In the genomic region with DNA sequence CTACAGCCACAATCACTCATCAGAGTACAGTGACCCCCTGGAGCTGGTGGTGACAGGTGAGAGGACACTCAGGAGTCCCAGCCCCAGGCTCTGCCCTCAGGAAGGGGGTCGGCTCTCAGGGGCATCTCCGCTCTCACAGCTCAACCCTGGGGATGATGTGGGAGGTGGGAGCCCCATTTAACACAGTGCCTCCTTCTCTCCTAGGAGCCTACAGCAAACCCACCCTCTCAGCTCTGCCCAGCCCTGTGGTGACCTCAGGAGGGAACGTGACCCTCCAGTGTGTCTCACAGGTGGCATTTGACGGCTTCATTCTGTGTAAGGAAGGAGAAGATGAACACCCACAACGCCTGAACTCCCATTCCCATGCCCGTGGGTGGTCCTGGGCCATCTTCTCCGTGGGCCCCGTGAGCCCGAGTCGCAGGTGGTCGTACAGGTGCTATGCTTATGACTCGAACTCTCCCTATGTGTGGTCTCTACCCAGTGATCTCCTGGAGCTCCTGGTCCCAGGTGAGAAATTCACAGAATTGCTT, we compare ENCODE assay signal across 18 cellular contexts. TPM values are rescaled to one million over a fixed set of nuclear protein-coding genes. Genes with fewer than 3 reads are reported as not detected.
DNase-seq lines count a peak whose midpoint lies in the region; ATAC-seq and TF ChIP-seq lines count a peak whose summit lies in the region.
"Had no signal": no experiment of that assay in that cellular context is flagged by ENCODE, and none has a peak within 500 bp of the region (broad histone marks: within the 10 kb centered on the region; RNA-seq: fewer than 3 reads in every experiment).

No MANE protein-coding gene starts in this region.

- H2BK120ac ChIP-seq in H9 (ENCODE audit: low read depth, low read length, poor library complexity, severe bottlenecking): no peak overlapping the region

- no peak overlapping the region for H4K91ac ChIP-seq in H9 (ENCODE audit: insufficient read length, low read depth, low read length)

- no peak overlapping the region for H3K14ac ChIP-seq in H9 (ENCODE audit: insufficient read depth, low read length)

- H3K4me3 Mint-ChIP-seq in H9 (no peak overlapping the region), endodermal cell (no peak overlapping the region)
- H3K4me3 Mint-ChIP-seq: CD8-positive, alpha-beta T cell had no signal

- H3K27me3 Mint-ChIP-seq in H9 (ENCODE audit: low read depth) (peaks cover 8% of the 10 kb centered on the region), endodermal cell (ENCODE audit: insufficient read depth) (no peaks in the 10 kb centered on the region)

- no peak overlapping the region for H3K23ac ChIP-seq in H9 (ENCODE audit: insufficient read length, low read depth, low read length)

- H3K56ac ChIP-seq in H9 (ENCODE audit: insufficient read length, low read depth, low read length): peak overlapping the region; percentile 62

- H4K20me1 ChIP-seq in BLaER1 (peaks cover 11% of the 10 kb centered on the region; the same call in 1 of the 2 replicates), H9 (ENCODE audit: control insufficient read depth, insufficient read depth, insufficient read length) (no peaks in the 10 kb centered on the region)

- H3K9ac ChIP-seq in BLaER1: peak overlapping the region; percentile 84
- H3K9ac ChIP-seq in H9 (ENCODE audit: extremely low read depth, insufficient read length, low read length): no peak overlapping the region
- H3K9ac ChIP-seq in endodermal cell (ENCODE audit: extremely low read depth, low read length, poor library complexity, severe bottlenecking): no peak overlapping the region

- peaks cover 3% of the 10 kb centered on the region in 2 experiments; a peak in 3 of 4 replicates for H3K4me1 Mint-ChIP-seq in H9
- H3K4me1 Mint-ChIP-seq in endodermal cell: no peaks in the 10 kb centered on the region

- H4K8ac ChIP-seq in H9 (replicated peaks; ENCODE audit: insufficient read length, low read depth, low read length): no peak overlapping the region

- H3K27me3 ChIP-seq in BLaER1: no peaks in the 10 kb centered on the region
- H3K27me3 ChIP-seq in H9 (ENCODE audit: insufficient read depth, low read length): no peaks in the 10 kb centered on the region
- no peaks in the 10 kb centered on the region for H3K27me3 ChIP-seq in neutrophil
- H3K27me3 ChIP-seq in endodermal cell (ENCODE audit: control insufficient read depth, insufficient read depth, low read length, poor library complexity, severe bottlenecking): no peaks in the 10 kb centered on the region

- no peak overlapping the region for H2AK5ac ChIP-seq in H9 (ENCODE audit: insufficient read length, low read length)

- peaks cover 0 to 11% (median 9%) of the 10 kb centered on the region in 3 experiments; a peak in 6 of 7 replicates for H3K36me3 Mint-ChIP-seq in H9 (ENCODE audit: insufficient read depth in 1 of 3, low read depth in 3 of 3)
- H3K36me3 Mint-ChIP-seq in endodermal cell (ENCODE audit: low read depth): peaks cover 1% of the 10 kb centered on the region
- H3K36me3 Mint-ChIP-seq: CD8-positive, alpha-beta T cell had no signal

- WGBS in H9 (ENCODE audit: extremely low coverage, insufficient read length, low lambda C conversion rate): no CpG with 5 or more reads among the region's 12 CpGs
- 50 to 69% methylated on average over 7 to 12 of the region's 12 CpGs for WGBS in endodermal cell (ENCODE audit: insufficient coverage in 1 of 2, insufficient read length in 1 of 2), 2 experiments

- H3K4me2 ChIP-seq in BLaER1 (peak overlapping the region; percentile 99), H9 (ENCODE audit: insufficient read depth, insufficient read length, low read length) (no peak overlapping the region)

- no peak for TF ChIP-seq CTCF in H9 (conservative IDR thresholded peaks at IDR 0.05)
- TF ChIP-seq CTCF in neutrophil (IDR thresholded peaks at IDR 0.05): no peak
- no peak for TF ChIP-seq CTCF in endodermal cell (conservative IDR thresholded peaks at IDR 0.05)

- DNase-seq in H9 (no peak), left lobe of liver (ENCODE audit: low spot score) (peak; percentile 33), 8988T (no peak), endodermal cell (no peak), NCI-H1048 (lab: John Stamatoyannopoulos, UW) (no peak)
- DNase-seq: ACHN; CD8-positive, alpha-beta T cell; COR-L47; DMS153; DMS79 treated with DMSO at 0.1 percent for 48 hours; GDM1 had no signal

- H2BK15ac ChIP-seq in H9 (ENCODE audit: low read depth, low read length): no peak overlapping the region

- peaks cover 38% of the 10 kb centered on the region for H3K36me3 ChIP-seq in BLaER1
- H3K36me3 ChIP-seq in neutrophil: peaks cover 46% of the 10 kb centered on the region
- H3K36me3 ChIP-seq in endodermal cell (ENCODE audit: control insufficient read depth, insufficient read depth, low read length): no peaks in the 10 kb centered on the region

- H3K27ac Mint-ChIP-seq in H9: no peak overlapping the region
- H3K27ac Mint-ChIP-seq in endodermal cell: no peak overlapping the region
- H3K27ac Mint-ChIP-seq: CD8-positive, alpha-beta T cell had no signal

- H2BK12ac ChIP-seq in H9 (ENCODE audit: insufficient read length, low read depth, low read length): no peak overlapping the region

- ATAC-seq in left lobe of liver (no peak), HG03354 (IDR thresholded peaks at IDR 0.05; ENCODE audit: poor library complexity, severe bottlenecking, unreplicated experiment) (no peak)
- ATAC-seq: CD8-positive, alpha-beta T cell; HepG2 had no signal

- H3K79me2 ChIP-seq in H9 (ENCODE audit: insufficient read depth, low read length): no peaks in the 10 kb centered on the region

- no peak overlapping the region for H3T11ph ChIP-seq in H9 (ENCODE audit: low read length)

- H3K4ac ChIP-seq in H9 (ENCODE audit: low read depth, low read length): no peak overlapping the region

- H2AFZ ChIP-seq in H9 (ENCODE audit: low read length): no peak overlapping the region

- no peak overlapping the region for H2BK5ac ChIP-seq in H9 (ENCODE audit: insufficient read length, low read length)

- H3K79me1 ChIP-seq in H9 (ENCODE audit: insufficient read depth, low read depth, low read length, poor library complexity, severe bottlenecking): no peaks in the 10 kb centered on the region

- H3K4me1 ChIP-seq in BLaER1 (peaks cover 69% of the 10 kb centered on the region), H9 (ENCODE audit: insufficient read depth, low read length) (no peaks in the 10 kb centered on the region), neutrophil (ENCODE audit: control insufficient read depth in 1 of 2, insufficient read depth in 1 of 2, low read depth in 1 of 2, low read length in 1 of 2) (peaks cover 66% of the 10 kb centered on the region in 2 experiments), endodermal cell (ENCODE audit: control insufficient read depth, insufficient read depth, low read length) (no peaks in the 10 kb centered on the region)

- H3K9me3 Mint-ChIP-seq in H9: peaks cover 96 to 100% of the 10 kb centered on the region in 2 experiments
- H3K9me3 Mint-ChIP-seq in endodermal cell: peaks cover 94% of the 10 kb centered on the region
- H3K9me3 Mint-ChIP-seq: CD8-positive, alpha-beta T cell had no signal

- no peak overlapping the region for H4K5ac ChIP-seq in H9 (ENCODE audit: insufficient read length, low read depth, low read length)

- H3K23me2 ChIP-seq in H9 (ENCODE audit: insufficient read length, low read depth, low read length, poor library complexity, severe bottlenecking): no peaks in the 10 kb centered on the region

- H2BK20ac ChIP-seq in H9 (ENCODE audit: low read depth, low read length, poor library complexity, severe bottlenecking): no peak overlapping the region

- H3K27ac ChIP-seq in BLaER1: peak overlapping the region; percentile 93
- no peak overlapping the region for H3K27ac ChIP-seq in H9 (ENCODE audit: insufficient read length, low read depth, low read length)
- peak overlapping the region; percentile 99 for H3K27ac ChIP-seq in neutrophil
- no peak overlapping the region for H3K27ac ChIP-seq in endodermal cell (ENCODE audit: low read depth, low read length)
- H3K27ac ChIP-seq: C4-2B had no signal

- H3K9me3 ChIP-seq in BLaER1 (peaks cover 16% of the 10 kb centered on the region), H9 (ENCODE audit: control insufficient read depth, low read depth, low read length) (peaks cover 77% of the 10 kb centered on the region), neutrophil (no peaks in the 10 kb centered on the region), endodermal cell (ENCODE audit: control insufficient read depth, low read length) (peaks cover 15% of the 10 kb centered on the region)

- no peak overlapping the region for H3K18ac ChIP-seq in H9 (ENCODE audit: insufficient read length, low read depth, low read length)

- H3K4me3 ChIP-seq in BLaER1 (peak overlapping the region; percentile 68), neutrophil (ENCODE audit: low read depth in 1 of 2, low read length in 1 of 2) (peak overlapping the region; percentile 78 to 89), endodermal cell (ENCODE audit: low read length) (no peak overlapping the region)

RNA-seq across cellular contexts. Expression of a gene that starts 1.0 kb away (rescaled TPM):
- total RNA-seq in H9 (2021) (not detected in 2 replicates), left lobe of liver (1.6 TPM), endodermal cell (not detected)
- not detected for polyA plus RNA-seq in endodermal cell (2013, experiment 1 of 2)
- polyA plus RNA-seq in endodermal cell (2013, experiment 2 of 2): not detected
- total RNA-seq: A172; CD8-positive, alpha-beta T cell; H4; HepG2 had no signal

RNA-seq across cellular contexts. Expression of a gene that starts 18.8 kb away (rescaled TPM):
- not detected in 2 replicates for total RNA-seq in H9 (2021)
- total RNA-seq in left lobe of liver: 0.60 TPM
- not detected for total RNA-seq in endodermal cell
- polyA plus RNA-seq in endodermal cell (2013, experiment 1 of 2): not detected
- polyA plus RNA-seq in endodermal cell (2013, experiment 2 of 2): not detected
- total RNA-seq: A172; CD8-positive, alpha-beta T cell; H4; HepG2 had no signal
- polyA plus RNA-seq: HepG2 had no signal

RNA-seq across cellular contexts. Expression of a gene that starts 55.7 kb away (rescaled TPM):
- total RNA-seq in H9 (2021): not detected in 2 replicates
- total RNA-seq in left lobe of liver: 2.6 TPM
- not detected for total RNA-seq in endodermal cell
- not detected for polyA plus RNA-seq in endodermal cell (2013, experiment 1 of 2)
- polyA plus RNA-seq in endodermal cell (2013, experiment 2 of 2): not detected
- total RNA-seq: A172, H4, HepG2 had no signal
- polyA plus RNA-seq: HepG2 had no signal

Comparison
In these comparisons a context has a peak if more than half of its experiments do, and no peak if none do; other contexts are left out.
1. H3K27ac ChIP-seq: peak in BLaER1 (single experiment) and neutrophil (single experiment); none in H9 (single experiment) and endodermal cell (single experiment).